27 cellular contexts compared by ENCODE assay signal in genomic region chr1:166675213-166675612, GRCh38.
DNase-seq lines count a peak whose midpoint lies in the region; ATAC-seq, FAIRE-seq and TF ChIP-seq lines count a peak whose summit lies in the region.
"Had no signal": no experiment of that assay in that cellular context is flagged by ENCODE, and none has a peak within 500 bp of the region (broad histone marks: within the 10 kb centered on the region; RNA-seq: fewer than 3 reads in every experiment).

No MANE protein-coding gene starts in this region.

- H3K27me3 Mint-ChIP-seq in GM23338 (ENCODE audit: insufficient read depth, low read depth, poor library complexity): peaks cover 2% of the 10 kb centered on the region

- H3K4me1 ChIP-seq in A549 (0 out of 3 replicates have a peak, but pooled peaks cover 4% of the 10 kb centered on the region), GM23338 (ENCODE audit: insufficient read depth) (no peaks in the 10 kb centered on the region), mesendoderm (ENCODE audit: control insufficient read depth, low read depth, low read length) (no peaks in the 10 kb centered on the region)
- H3K4me1 ChIP-seq: Caco-2, Peyer's patch had no signal

- POLR2A ChIA-PET in A549 (lab: Yijun Ruan, JAX): no interaction called here

- ATAC-seq in A549 (no peak), GM23338 (no peak), GM19397 (IDR thresholded peaks at IDR 0.05; ENCODE audit: unreplicated experiment) (no peak)
- ATAC-seq: CD8-positive, alpha-beta T cell had no signal

- TF ChIP-seq RAD21 in A549 (conservative IDR thresholded peaks at IDR 0.05 in 1 of 2, IDR thresholded peaks at IDR 0.05 in 1 of 2): no peak

- H3K9me3 Mint-ChIP-seq in GM23338: no peaks in the 10 kb centered on the region
- H3K9me3 Mint-ChIP-seq: CD8-positive, alpha-beta T cell had no signal

- H3K4me3 Mint-ChIP-seq in GM23338: no peak overlapping the region
- H3K4me3 Mint-ChIP-seq: CD8-positive, alpha-beta T cell had no signal

- H3K4me1 Mint-ChIP-seq in GM23338: no peaks in the 10 kb centered on the region

- H3K27ac ChIP-seq in A549 (no peak overlapping the region), GM23338 (ENCODE audit: low read depth) (no peak overlapping the region), mesendoderm (ENCODE audit: low read depth, low read length) (no peak overlapping the region)
- H3K27ac ChIP-seq: GM23248, Peyer's patch, SK-N-MC had no signal

- H3K18ac ChIP-seq in mesendoderm (ENCODE audit: low read length): no peak overlapping the region

- peak in 1 of 2 experiments; percentile 6 for DNase-seq in A549 (ENCODE audit: low read depth in 1 of 2, low spot score in 1 of 2)
- no peak for DNase-seq in GM23338 (ENCODE audit: low spot score)
- DNase-seq in OCI-M1 (lab: John Stamatoyannopoulos, UW): peak; percentile 21
- DNase-seq in mesendoderm: peak; percentile 5
- no peak for DNase-seq in stimulated activated CD4-positive, alpha-beta T cell treated with anti-CD3 and anti-CD28 coated beads, Interleukin-4, amount 100 ng/mL, for 4 hours
- no peak for DNase-seq in MG63
- DNase-seq: AML-193; C1 segment of cervical spinal cord; Caco-2; CD8-positive, alpha-beta T cell; DMS 273 treated with DMSO at 0.1 percent for 48 hours; DND-41; GM23248; HCEC 1CT; Karpas-422; MV-4-11; NCI-H1105 treated with DMSO at 0.1 percent for 48 hours; NCI-H146; NCI-H2029; NCI-H446 treated with DMSO at 0.1 percent for 48 hours; NCI-H526 treated with DMSO at 0.1 percent for 48 hours; Peyer's patch; SIG-M5 had no signal

- TF ChIP-seq POLR2A in A549 (IDR thresholded peaks at IDR 0.05; ENCODE audit: low read length): no peak

- no peak overlapping the region for H4K5ac ChIP-seq in mesendoderm (ENCODE audit: low read length)

- no peak overlapping the region for H2BK120ac ChIP-seq in mesendoderm (ENCODE audit: low read depth, low read length)

- H2AK5ac ChIP-seq in mesendoderm (ENCODE audit: low read length): no peak overlapping the region

- TF ChIP-seq CTCF in A549 (IDR thresholded peaks at IDR 0.05): no peak
- no peak for TF ChIP-seq CTCF in GM23338 (conservative IDR thresholded peaks at IDR 0.05; ENCODE audit: low read depth in 2 of 2)

- H3K4me2 ChIP-seq in A549: peak overlapping the region; percentile 25; the same call in 2 of the 3 replicates
- no peak overlapping the region for H3K4me2 ChIP-seq in GM23338
- H3K4me2 ChIP-seq in mesendoderm (ENCODE audit: low read length): no peak overlapping the region

- no peak overlapping the region for H3K23ac ChIP-seq in mesendoderm (ENCODE audit: low read length)

- no peak for TF ChIP-seq EP300 in A549 (IDR thresholded peaks at IDR 0.05)

- H2AFZ ChIP-seq in GM23338: peak overlapping the region; percentile 57; the same call in 1 of the 2 replicates
- H2AFZ ChIP-seq: GM23248 had no signal

- H4K20me1 ChIP-seq in GM23338 (replicated peaks; ENCODE audit: insufficient read depth): no peaks in the 10 kb centered on the region

- H3K4ac ChIP-seq in mesendoderm (ENCODE audit: low read depth, low read length): no peak overlapping the region

- H3K4me3 ChIP-seq in A549 (no peak overlapping the region), GM23338 (no peak overlapping the region), mesendoderm (ENCODE audit: low read length) (no peak overlapping the region), MG63 (no peak overlapping the region)
- H3K4me3 ChIP-seq: GM23248, Peyer's patch, SK-N-MC had no signal

- H3K56ac ChIP-seq in mesendoderm (ENCODE audit: low read length): no peak overlapping the region

- H3K79me2 ChIP-seq in GM23338 (replicated peaks; ENCODE audit: insufficient read depth) (no peaks in the 10 kb centered on the region), mesendoderm (ENCODE audit: control insufficient read depth, insufficient read depth, low read length) (no peaks in the 10 kb centered on the region)

- CTCF ChIA-PET in A549 (lab: Yijun Ruan, JAX): no interaction called here

- H4K8ac ChIP-seq in mesendoderm (ENCODE audit: low read depth, low read length): no peak overlapping the region

- FAIRE-seq in A549 (lab: Jason Lieb, UNC): no peak
- FAIRE-seq: A204.1, GM18507 had no signal

- H2BK5ac ChIP-seq in mesendoderm (ENCODE audit: low read length): no peak overlapping the region

- H3K27ac Mint-ChIP-seq in GM23338: peak overlapping the region; percentile 41; the same call in 1 of the 2 replicates
- H3K27ac Mint-ChIP-seq: CD8-positive, alpha-beta T cell had no signal

- H3K36me3 Mint-ChIP-seq in GM23338 (ENCODE audit: low read depth): no peaks in the 10 kb centered on the region
- H3K36me3 Mint-ChIP-seq: CD8-positive, alpha-beta T cell had no signal

- H3K27me3 ChIP-seq in GM23338 (ENCODE audit: insufficient read depth) (no peaks in the 10 kb centered on the region), mesendoderm (ENCODE audit: insufficient read depth, low read length, poor library complexity) (no peaks in the 10 kb centered on the region), MG63 (no peaks in the 10 kb centered on the region)
- H3K27me3 ChIP-seq: Peyer's patch had no signal

- H2BK15ac ChIP-seq in mesendoderm (replicated peaks; ENCODE audit: low read depth): no peak overlapping the region

- H3F3A ChIP-seq in GM23338 (replicated peaks; ENCODE audit: low read depth): no peaks in the 10 kb centered on the region

- H3K9ac ChIP-seq in mesendoderm (ENCODE audit: low read length): no peak overlapping the region
- H3K9ac ChIP-seq: GM23248 had no signal

- no peaks in the 10 kb centered on the region for H3K79me1 ChIP-seq in mesendoderm (ENCODE audit: low read length)

- H3K36me3 ChIP-seq in GM23338 (ENCODE audit: insufficient read depth) (no peaks in the 10 kb centered on the region), mesendoderm (ENCODE audit: control insufficient read depth, insufficient read depth, low read length) (no peaks in the 10 kb centered on the region), MG63 (no peaks in the 10 kb centered on the region)
- H3K36me3 ChIP-seq: Peyer's patch had no signal

- no peaks in the 10 kb centered on the region for H3K9me3 ChIP-seq in A549
- no peaks in the 10 kb centered on the region for H3K9me3 ChIP-seq in MG63
- H3K9me3 ChIP-seq: Caco-2, Peyer's patch had no signal

- 46% methylated on average over 5 of the region's 5 CpGs for WGBS in A549 (ENCODE audit: missing lambda C conversion rate)
- WGBS in mesendoderm (ENCODE audit: extremely low coverage, insufficient coverage, low lambda C conversion rate): no CpG with 5 or more reads among the region's 5 CpGs

- no peaks in the 10 kb centered on the region for H3K9me2 ChIP-seq in GM23338 (ENCODE audit: insufficient read depth)

TF ChIP-seq in A549, 52 proteins besides CTCF, POLR2A, EP300 and RAD21:
- TF ChIP-seq NFE2L2 (conservative IDR thresholded peaks at IDR 0.05; ENCODE audit: low read length) (peak; percentile 92), MAFK (IDR thresholded peaks at IDR 0.05; ENCODE audit: partially characterized antibody) (peak; percentile 87), USF2 (IDR thresholded peaks at IDR 0.05) (no peak), KDM5A (IDR thresholded peaks at IDR 0.05) (no peak)

TF ChIP-seq in GM23338, 12 proteins besides CTCF, POLR2A, EP300 and RAD21:
- TF ChIP-seq ZNF331 (CRISPR knock-in tag; IDR thresholded peaks at IDR 0.05; ENCODE audit: low read depth) (no peak), EZH2 (IDR thresholded peaks at IDR 0.05; ENCODE audit: low read depth, unreplicated experiment) (no peak), ZNF114 (CRISPR knock-in tag; IDR thresholded peaks at IDR 0.05) (no peak), ETS1 (IDR thresholded peaks at IDR 0.05) (no peak)

Comparison
In these comparisons a context has a peak if more than half of its experiments do, and no peak if none do; other contexts are left out.
1. DNase-seq: peak in OCI-M1 (single experiment) and mesendoderm (single experiment); none in GM23338 (single experiment), stimulated activated CD4-positive, alpha-beta T cell treated with anti-CD3 and anti-CD28 coated beads, Interleukin-4, amount 100 ng/mL, for 4 hours (0 of 2) and MG63 (single experiment).